In genomic region chr13:28658796-28659610, GRCh38 we compare ENCODE assay signal across 8 cellular contexts. TPM values are rescaled to one million over a fixed set of nuclear protein-coding genes. Genes with fewer than 3 reads are reported as not detected.
A peak's percentile ranks its signal among the peaks of the same experiment; 100 is the strongest.
DNase-seq lines count a peak whose midpoint lies in the region; ATAC-seq, FAIRE-seq and TF ChIP-seq lines count a peak whose summit lies in the region.

POMP (plus strand) TSS chr13:28659130; CDS start chr13:28659185, 55 bp downstream.

- peaks cover 43% of the 10 kb centered on the region for H4K20me1 ChIP-seq in smooth muscle cell (ENCODE audit: low read depth)

- peak within 1 kb of the TSS; percentile 51 for H3K27ac Mint-ChIP-seq in WTC11

- H3K36me3 Mint-ChIP-seq in WTC11 = peaks cover 13% of the 10 kb centered on the region

- no peak for FAIRE-seq in bronchial epithelial cell (lab: Jason Lieb, UNC)

- no peaks in the 10 kb centered on the region for H3K9me3 ChIP-seq in smooth muscle cell (replicated peaks; ENCODE audit: low read depth)

- peaks cover 8% of the 10 kb centered on the region for H3F3A ChIP-seq in smooth muscle cell (ENCODE audit: low read depth)

- CTCF ChIA-PET in WTC11 (lab: Charles Lee) = interaction anchor here (1.0 to 4.2 kb wide), 8 partner anchors 20 to 335 kb away, joined by 3 to 23 read pairs (median 4); no protein-coding TSS in a partner anchor

- H2AFZ ChIP-seq in smooth muscle cell (ENCODE audit: low read depth) = peak within 1 kb of the TSS; percentile 19

- H3K36me3 ChIP-seq in bronchial epithelial cell (ENCODE audit: control insufficient read depth, insufficient read depth, low read length) = peaks cover 6% of the 10 kb centered on the region
- peaks cover 5% of the 10 kb centered on the region for H3K36me3 ChIP-seq in smooth muscle cell (ENCODE audit: low read depth)

- peak within 1 kb of the TSS; percentile 88 for H3K9ac ChIP-seq in smooth muscle cell (ENCODE audit: low read depth)

- POLR2A ChIA-PET in WTC11 (lab: Charles Lee) = interaction anchor here (0.6 kb wide), 1 partner anchor 28 kb away, joined by 3 read pairs; no protein-coding TSS in a partner anchor

- H3K4me1 ChIP-seq in smooth muscle cell (ENCODE audit: low read depth) = peaks cover 28% of the 10 kb centered on the region

- H3K4me2 ChIP-seq in smooth muscle cell = peak within 1 kb of the TSS; percentile 93

- H3K27ac ChIP-seq in smooth muscle cell (ENCODE audit: low read depth) = peak within 1 kb of the TSS; percentile 92

- ATAC-seq in GM18858 (IDR thresholded peaks at IDR 0.05; ENCODE audit: unreplicated experiment) = peak; percentile 76
- ATAC-seq in HG03066 (IDR thresholded peaks at IDR 0.05; ENCODE audit: low read depth, unreplicated experiment) = peak; percentile 90
- ATAC-seq in WTC11 = peak; percentile 91

- H3K4me3 ChIP-seq in bronchial epithelial cell (ENCODE audit: low read depth, low read length) = peak within 1 kb of the TSS; percentile 91
- peak within 1 kb of the TSS; percentile 71 for H3K4me3 ChIP-seq in smooth muscle cell

- H3K27me3 Mint-ChIP-seq in WTC11 (ENCODE audit: low read depth) = no peaks in the 10 kb centered on the region

- no peaks in the 10 kb centered on the region for H3K9me3 Mint-ChIP-seq in WTC11

- under 1% methylated on average over 64 of the region's 64 CpGs for WGBS in smooth muscle cell (ENCODE audit: low lambda C conversion rate)

- peaks cover 88% of the 10 kb centered on the region for H3K79me2 ChIP-seq in smooth muscle cell (ENCODE audit: low read depth)

- in situ Hi-C loops in ACHN (cut with HindIII; ENCODE audit: low pct_ligation_motif_present, low pct_unique_long_range_greater_than_20kb, low sequenced_read_pairs) = no loop called here

- DNase-seq in ACHN (peak; percentile 89), NCI-H2227 treated with DMSO at 0.1 percent for 48 hours (lab: John Stamatoyannopoulos, UW) (peak; percentile 57), WTC11 (ENCODE audit: low spot score) (peak; percentile 80), bronchial epithelial cell (ENCODE audit: low read depth) (peak; percentile 77), iPS-NIHi11 (ENCODE audit: low spot score) (peak; percentile 93), smooth muscle cell (lab: John Stamatoyannopoulos, UW; ENCODE audit: unreplicated experiment) (peak; percentile 60)

- H3K4me3 Mint-ChIP-seq in WTC11 = peak within 1 kb of the TSS; percentile 92

- H3K27me3 ChIP-seq in bronchial epithelial cell (ENCODE audit: control insufficient read depth, insufficient read depth, low read length) = no peaks in the 10 kb centered on the region
- no peaks in the 10 kb centered on the region for H3K27me3 ChIP-seq in smooth muscle cell (ENCODE audit: low read depth)

- TF ChIP-seq CTCF in WTC11 (IDR thresholded peaks at IDR 0.05) (no peak), bronchial epithelial cell (IDR thresholded peaks at IDR 0.05; ENCODE audit: insufficient read depth, low read length, severe bottlenecking) (no peak), smooth muscle cell (IDR thresholded peaks at IDR 0.05; ENCODE audit: borderline replicate concordance, insufficient read depth, poor library complexity, severe bottlenecking) (no peak)

- H3K4me1 Mint-ChIP-seq in WTC11 = peaks cover 35% of the 10 kb centered on the region

TF ChIP-seq in WTC11, 78 proteins besides CTCF, POLR2A, EP300 and RAD21 (continues in another document):
- TF ChIP-seq EMX1 (CRISPR knock-in tag; IDR thresholded peaks at IDR 0.05) (no peak), FOXK1 (CRISPR knock-in tag; IDR thresholded peaks at IDR 0.05) (peak; percentile 86), TEAD4 (CRISPR knock-in tag; IDR thresholded peaks at IDR 0.05) (0 out of 2 replicates have a peak, but pooled peaks have one; percentile 17), ZNF263 (CRISPR knock-in tag; IDR thresholded peaks at IDR 0.05; ENCODE audit: low read depth) (0 out of 2 replicates have a peak, but pooled peaks have one; percentile 44), ETV6 (CRISPR knock-in tag; IDR thresholded peaks at IDR 0.05) (peak; percentile 99), ESRRA (CRISPR knock-in tag; IDR thresholded peaks at IDR 0.05; ENCODE audit: borderline replicate concordance) (peak; percentile 69; the same call in 1 of the 2 replicates), ELF4 (CRISPR knock-in tag; IDR thresholded peaks at IDR 0.05; ENCODE audit: low read depth) (peak; percentile 22; the same call in 1 of the 2 replicates), ZNF232 (CRISPR knock-in tag; IDR thresholded peaks at IDR 0.05) (peak; percentile 77; the same call in 1 of the 2 replicates), TP53 (CRISPR knock-in tag; IDR thresholded peaks at IDR 0.05) (peak; percentile 62; the same call in 1 of the 2 replicates), GRHL2 (CRISPR knock-in tag; IDR thresholded peaks at IDR 0.05; ENCODE audit: insufficient replicate concordance, severe bottlenecking) (no peak), SP1 (CRISPR knock-in tag; conservative IDR thresholded peaks at IDR 0.05) (peak; percentile 60; the same call in 1 of the 2 replicates), TEAD1 (CRISPR knock-in tag; IDR thresholded peaks at IDR 0.05) (peak; percentile 49), ZNF671 (CRISPR knock-in tag; IDR thresholded peaks at IDR 0.05) (no peak)
- TF ChIP-seq, protein P1, sequence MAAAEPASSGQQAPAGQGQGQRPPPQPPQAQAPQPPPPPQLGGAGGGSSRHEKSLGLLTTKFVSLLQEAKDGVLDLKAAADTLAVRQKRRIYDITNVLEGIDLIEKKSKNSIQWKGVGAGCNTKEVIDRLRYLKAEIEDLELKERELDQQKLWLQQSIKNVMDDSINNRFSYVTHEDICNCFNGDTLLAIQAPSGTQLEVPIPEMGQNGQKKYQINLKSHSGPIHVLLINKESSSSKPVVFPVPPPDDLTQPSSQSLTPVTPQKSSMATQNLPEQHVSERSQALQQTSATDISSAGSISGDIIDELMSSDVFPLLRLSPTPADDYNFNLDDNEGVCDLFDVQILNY (CRISPR knock-in tag; IDR thresholded peaks at IDR 0.05) = 0 out of 2 replicates have a peak, but pooled peaks have one; percentile 35
- TF ChIP-seq, protein P2, sequence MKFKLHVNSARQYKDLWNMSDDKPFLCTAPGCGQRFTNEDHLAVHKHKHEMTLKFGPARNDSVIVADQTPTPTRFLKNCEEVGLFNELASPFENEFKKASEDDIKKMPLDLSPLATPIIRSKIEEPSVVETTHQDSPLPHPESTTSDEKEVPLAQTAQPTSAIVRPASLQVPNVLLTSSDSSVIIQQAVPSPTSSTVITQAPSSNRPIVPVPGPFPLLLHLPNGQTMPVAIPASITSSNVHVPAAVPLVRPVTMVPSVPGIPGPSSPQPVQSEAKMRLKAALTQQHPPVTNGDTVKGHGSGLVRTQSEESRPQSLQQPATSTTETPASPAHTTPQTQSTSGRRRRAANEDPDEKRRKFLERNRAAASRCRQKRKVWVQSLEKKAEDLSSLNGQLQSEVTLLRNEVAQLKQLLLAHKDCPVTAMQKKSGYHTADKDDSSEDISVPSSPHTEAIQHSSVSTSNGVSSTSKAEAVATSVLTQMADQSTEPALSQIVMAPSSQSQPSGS (CRISPR knock-in tag; IDR thresholded peaks at IDR 0.05; ENCODE audit: borderline replicate concordance, low read depth) = no peak
- TF ChIP-seq, protein P3, sequence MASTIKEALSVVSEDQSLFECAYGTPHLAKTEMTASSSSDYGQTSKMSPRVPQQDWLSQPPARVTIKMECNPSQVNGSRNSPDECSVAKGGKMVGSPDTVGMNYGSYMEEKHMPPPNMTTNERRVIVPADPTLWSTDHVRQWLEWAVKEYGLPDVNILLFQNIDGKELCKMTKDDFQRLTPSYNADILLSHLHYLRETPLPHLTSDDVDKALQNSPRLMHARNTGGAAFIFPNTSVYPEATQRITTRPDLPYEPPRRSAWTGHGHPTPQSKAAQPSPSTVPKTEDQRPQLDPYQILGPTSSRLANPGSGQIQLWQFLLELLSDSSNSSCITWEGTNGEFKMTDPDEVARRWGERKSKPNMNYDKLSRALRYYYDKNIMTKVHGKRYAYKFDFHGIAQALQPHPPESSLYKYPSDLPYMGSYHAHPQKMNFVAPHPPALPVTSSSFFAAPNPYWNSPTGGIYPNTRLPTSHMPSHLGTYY (CRISPR knock-in tag; IDR thresholded peaks at IDR 0.05) = no peak
- TF ChIP-seq, protein P4, sequence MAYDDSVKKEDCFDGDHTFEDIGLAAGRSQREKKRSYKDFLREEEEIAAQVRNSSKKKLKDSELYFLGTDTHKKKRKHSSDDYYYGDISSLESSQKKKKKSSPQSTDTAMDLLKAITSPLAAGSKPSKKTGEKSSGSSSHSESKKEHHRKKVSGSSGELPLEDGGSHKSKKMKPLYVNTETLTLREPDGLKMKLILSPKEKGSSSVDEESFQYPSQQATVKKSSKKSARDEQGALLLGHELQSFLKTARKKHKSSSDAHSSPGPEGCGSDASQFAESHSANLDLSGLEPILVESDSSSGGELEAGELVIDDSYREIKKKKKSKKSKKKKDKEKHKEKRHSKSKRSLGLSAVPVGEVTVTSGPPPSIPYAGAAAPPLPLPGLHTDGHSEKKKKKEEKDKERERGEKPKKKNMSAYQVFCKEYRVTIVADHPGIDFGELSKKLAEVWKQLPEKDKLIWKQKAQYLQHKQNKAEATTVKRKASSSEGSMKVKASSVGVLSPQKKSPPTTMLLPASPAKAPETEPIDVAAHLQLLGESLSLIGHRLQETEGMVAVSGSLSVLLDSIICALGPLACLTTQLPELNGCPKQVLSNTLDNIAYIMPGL (CRISPR knock-in tag; IDR thresholded peaks at IDR 0.05) = peak; percentile 81; the same call in 1 of the 2 replicates
- TF ChIP-seq, protein P5, sequence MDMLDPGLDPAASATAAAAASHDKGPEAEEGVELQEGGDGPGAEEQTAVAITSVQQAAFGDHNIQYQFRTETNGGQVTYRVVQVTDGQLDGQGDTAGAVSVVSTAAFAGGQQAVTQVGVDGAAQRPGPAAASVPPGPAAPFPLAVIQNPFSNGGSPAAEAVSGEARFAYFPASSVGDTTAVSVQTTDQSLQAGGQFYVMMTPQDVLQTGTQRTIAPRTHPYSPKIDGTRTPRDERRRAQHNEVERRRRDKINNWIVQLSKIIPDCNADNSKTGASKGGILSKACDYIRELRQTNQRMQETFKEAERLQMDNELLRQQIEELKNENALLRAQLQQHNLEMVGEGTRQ (CRISPR knock-in tag; IDR thresholded peaks at IDR 0.05) = peak; percentile 50; the same call in 1 of the 2 replicates
- TF ChIP-seq, protein P6, sequence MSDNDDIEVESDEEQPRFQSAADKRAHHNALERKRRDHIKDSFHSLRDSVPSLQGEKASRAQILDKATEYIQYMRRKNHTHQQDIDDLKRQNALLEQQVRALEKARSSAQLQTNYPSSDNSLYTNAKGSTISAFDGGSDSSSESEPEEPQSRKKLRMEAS (CRISPR knock-in tag; IDR thresholded peaks at IDR 0.05) = peak; percentile 64

RNA-seq across cellular contexts. Expression of gene POMP, which starts in this region (rescaled TPM):
- total RNA-seq in WTC11 (2021) (90.8 to 95.0 TPM (median 92.2 TPM) in 3 replicates), bronchial epithelial cell (51.9 and 70.8 TPM in 2 replicates), smooth muscle cell (128 and 134 TPM in 2 replicates)
- 245 and 265 TPM in 2 replicates for polyA plus RNA-seq in smooth muscle cell

Comparison
In these comparisons a context has a peak if more than half of its experiments do, and no peak if none do; other contexts are left out.
1. Peak in every context shown above with its lines: DNase-seq, ATAC-seq, H3K4me3 ChIP-seq and H3K27ac ChIP-seq.